In the genomic region with DNA sequence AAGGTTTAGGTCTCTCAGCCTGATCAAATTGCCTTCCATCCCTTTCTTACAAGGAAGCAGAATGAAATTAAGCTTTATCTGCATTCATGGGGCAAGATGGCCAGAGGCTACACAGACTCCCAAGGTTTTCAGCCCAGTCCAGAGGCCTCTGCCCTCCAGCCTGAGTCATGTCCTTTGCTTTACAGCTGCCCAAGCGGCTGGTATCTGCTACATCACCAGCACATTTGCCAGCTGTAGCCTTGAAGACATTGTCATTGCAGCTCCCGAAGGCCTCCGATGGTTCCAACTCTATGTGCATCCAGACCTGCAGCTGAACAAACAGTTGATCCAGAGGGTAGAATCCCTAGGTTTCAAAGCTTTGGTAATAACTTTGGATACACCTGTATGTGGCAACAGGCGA, we compare ENCODE assay signal across 28 cellular contexts.
"Had no signal": no experiment of that assay in that cellular context is flagged by ENCODE, and none has a peak within 500 bp of the region (broad histone marks: within the 10 kb centered on the region; RNA-seq: fewer than 3 reads in every experiment).

No MANE protein-coding gene starts in this region.

- H3K27ac ChIP-seq: ascending aorta, breast epithelium, cardiac muscle cell, colonic mucosa, epithelial cell of prostate, esophagus squamous epithelium, gastroesophageal sphincter, heart right ventricle, hepatocyte had no signal

- ATAC-seq: activated CD4-positive, alpha-beta T cell treated with anti-CD3 and anti-CD28 coated beads for 36 hours; activated CD8-positive, alpha-beta memory T cell treated with anti-CD3 and anti-CD28 coated beads, Interleukin-2, amount 10 ng/mL, durations not matched to agents 7 days and 5 days; activated CD8-positive, alpha-beta T cell treated with anti-CD3 and anti-CD28 coated beads, Interleukin-2, amount 10 ng/mL, durations not matched to agents 7 days and 5 days; activated naive CD8-positive, alpha-beta T cell treated with anti-CD3 and anti-CD28 coated beads, Interleukin-2, amount 50 U/mL, for 24 hours; gastroesophageal sphincter; heart right ventricle had no signal

- DNase-seq: activated CD4-positive, alpha-beta memory T cell treated with anti-CD3 and anti-CD28 coated beads for 36 hours; activated CD4-positive, alpha-beta T cell treated with anti-CD3 and anti-CD28 coated beads for 36 hours; activated CD4-positive, alpha-beta T cell treated with anti-CD3 and anti-CD28 coated beads, Interleukin-2, amount 10 ng/mL, durations not matched to agents 24 days and 14 days; activated CD4-positive, CD25-positive, alpha-beta regulatory T cell; activated CD4-positive, CD25-positive, alpha-beta regulatory T cell treated with anti-CD3 and anti-CD28 coated beads, Interleukin-2, amount 50 U/mL, for 72 hours; activated CD8-positive, alpha-beta memory T cell treated with anti-CD3 and anti-CD28 coated beads, Interleukin-2, amount 10 ng/mL, durations not matched to agents 7 days and 5 days; activated CD8-positive, alpha-beta memory T cell treated with anti-CD3 and anti-CD28 coated beads, Interleukin-2, amount 50 U/mL, for 4 hours; activated CD8-positive, alpha-beta T cell treated with anti-CD3 and anti-CD28 coated beads, Interleukin-2, amount 10 ng/mL, durations not matched to agents 7 days and 5 days; activated effector memory CD4-positive, alpha-beta T cell treated with anti-CD3 and anti-CD28 coated beads, Interleukin-2, amount 50 U/mL, for 16 hours; activated naive CD4-positive, alpha-beta T cell treated with anti-CD3 and anti-CD28 coated beads for 36 hours; activated naive CD8-positive, alpha-beta T cell treated with anti-CD3 and anti-CD28 coated beads for 36 hours; activated naive CD8-positive, alpha-beta T cell treated with anti-CD3 and anti-CD28 coated beads, Interleukin-2, amount 50 U/mL, for 24 hours; activated T-cell treated with anti-CD3 and anti-CD28 coated beads, Interleukin-2, amount 50 U/mL, for 1 hour; activated T-cell treated with anti-CD3 and anti-CD28 coated beads, Interleukin-2, amount 50 U/mL, for 48 hours; central memory CD4-positive, alpha-beta T cell; cerebellar nuclear complex; colonic mucosa; effector CD8-positive, alpha-beta T cell; esophagus squamous epithelium; foreskin melanocyte; heart right ventricle; T1000 had no signal
